1 cellular context compared by ENCODE assay signal in genomic region chr22:40025062-40025379, GRCh38.
TF ChIP-seq lines count a peak whose summit lies in the region.

No MANE protein-coding gene starts in this region.

TF ChIP-seq in H1, 55 proteins besides CTCF, POLR2A, EP300 and RAD21:
- 0 out of 2 replicates have a peak, but pooled peaks have one; percentile 30 for TF ChIP-seq USF2 (IDR thresholded peaks at IDR 0.05; ENCODE audit: low read length)
